8 cellular contexts compared by ENCODE assay signal in the genomic region with DNA sequence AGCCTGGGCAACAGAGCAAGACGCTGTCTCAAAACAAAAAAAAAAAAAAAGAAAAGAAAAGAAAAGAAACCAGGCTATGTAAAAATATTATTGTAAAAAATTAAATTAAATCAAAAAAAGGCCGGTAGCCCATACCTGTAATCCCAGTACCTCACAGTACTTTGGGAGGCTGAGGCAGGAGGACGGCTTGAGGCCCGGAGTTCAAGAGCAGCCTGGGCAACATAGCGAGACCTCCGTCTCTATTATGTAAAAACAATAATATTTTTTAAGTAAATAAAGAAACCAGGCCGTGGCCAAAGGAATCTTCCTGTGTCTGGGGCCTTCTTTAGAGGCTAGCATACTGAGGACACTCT. TPM values are rescaled to one million over a fixed set of nuclear protein-coding genes. Genes with fewer than 3 reads are reported as not detected.
DNase-seq lines count a peak whose midpoint lies in the region; ATAC-seq, FAIRE-seq and TF ChIP-seq lines count a peak whose summit lies in the region.

No MANE protein-coding gene starts in this region.

- H3K4me3 Mint-ChIP-seq in CD4-positive, alpha-beta memory T cell: peak overlapping the region; percentile 92 to 97 (median 96)

- no peaks in the 10 kb centered on the region for H3K9me2 ChIP-seq in PC-9 (ENCODE audit: insufficient read depth)

- POLR2A ChIA-PET in CD4-positive, alpha-beta memory T cell (lab: Charles Lee; ENCODE audit: partially characterized antibody): interaction anchor here (0.7 to 5.7 kb wide), 9 partner anchors 8 to 186 kb away, joined by 3 to 61 read pairs (median 9); partner anchors contain the start of genes POLR2I, TBCB, THAP8 and ZNF146
- POLR2A ChIA-PET in PC-9 (lab: Charles Lee; ENCODE audit: unreplicated experiment): interaction anchor here (0.6 to 1.0 kb wide), 3 partner anchors 11 to 632 kb away, joined by 3 to 6 read pairs (median 5); no protein-coding TSS in a partner anchor
- POLR2A ChIA-PET in endothelial cell of umbilical vein (lab: Charles Lee): interaction anchor here (1.3 kb wide), 1 partner anchor 11 kb away, joined by 5 read pairs; no protein-coding TSS in a partner anchor

- TF ChIP-seq CTCF in PC-9 (conservative IDR thresholded peaks at IDR 0.05) (no peak), endothelial cell of umbilical vein (IDR thresholded peaks at IDR 0.05; ENCODE audit: extremely low read depth in 1 of 2, insufficient read depth in 1 of 2, low read depth in 1 of 2, low read length in 2 of 2) (no peak), neutrophil (IDR thresholded peaks at IDR 0.05) (no peak)

- DNase-seq in CD4-positive, alpha-beta memory T cell: no peak
- DNase-seq in PC-9 (no peak), endothelial cell of umbilical vein (ENCODE audit: low read depth, low spot score) (no peak), globus pallidus (ENCODE audit: low spot score) (no peak), NCI-H1092 (lab: John Stamatoyannopoulos, UW) (no peak)

- peak overlapping the region; percentile 90 for H2AFZ ChIP-seq in PC-9
- H2AFZ ChIP-seq in endothelial cell of umbilical vein (ENCODE audit: low read depth, low read length): peak overlapping the region; percentile 90

- BruUV-seq in PC-9 (replicated peaks; lab: Mats Ljungman, UMichigan): no TSS peak
- BruUV-seq in endothelial cell of umbilical vein (replicated peaks; lab: Mats Ljungman, UMichigan): no TSS peak

- FAIRE-seq in endothelial cell of umbilical vein (lab: Jason Lieb, UNC): no peak

- H3F3A ChIP-seq in PC-9 (ENCODE audit: insufficient read depth, low read depth): peaks cover 57% of the 10 kb centered on the region

- H3K36me3 Mint-ChIP-seq in CD4-positive, alpha-beta memory T cell: peaks cover 13 to 25% of the 10 kb centered on the region in 2 donors

- dilution Hi-C loops in endothelial cell of umbilical vein (cut with MboI; ENCODE audit: extremely low pct_ligation_motif_present, low sequenced_read_pairs): no loop called here

- H3K4me1 Mint-ChIP-seq in CD4-positive, alpha-beta memory T cell: peaks cover 12 to 31% (median 23%) of the 10 kb centered on the region in 4 donors

- peak overlapping the region; percentile 70 to 97 (median 95) for H3K27ac Mint-ChIP-seq in CD4-positive, alpha-beta memory T cell

- H3K9ac ChIP-seq in endothelial cell of umbilical vein (replicated peaks; ENCODE audit: extremely low read depth, insufficient read depth, low read length): peak overlapping the region; percentile 99

- H3K4me2 ChIP-seq in PC-9 (peak overlapping the region; percentile 77), endothelial cell of umbilical vein (ENCODE audit: insufficient read depth, low read length) (peak overlapping the region; percentile 84)

- ATAC-seq in GM21367 (IDR thresholded peaks at IDR 0.05; ENCODE audit: unreplicated experiment) (no peak), HG03135 (IDR thresholded peaks at IDR 0.05; ENCODE audit: unreplicated experiment) (no peak)

- H3K9me3 Mint-ChIP-seq in CD4-positive, alpha-beta memory T cell: peaks cover 0 to 3% (median 0%) of the 10 kb centered on the region in 8 donors

- TF ChIP-seq POLR2A in endothelial cell of umbilical vein (IDR thresholded peaks at IDR 0.05; ENCODE audit: low read depth, low read length): no peak

- no peaks in the 10 kb centered on the region for H3K27me3 Mint-ChIP-seq in CD4-positive, alpha-beta memory T cell

- peak overlapping the region; percentile 88 for H3K27ac ChIP-seq in CD4-positive, alpha-beta memory T cell (ENCODE audit: low read depth, low read length)
- H3K27ac ChIP-seq in PC-9 (peak overlapping the region; percentile 96), endothelial cell of umbilical vein (ENCODE audit: insufficient read depth, low read depth, low read length) (peak overlapping the region; percentile 73), neutrophil (peak overlapping the region; percentile 92)

- CTCF ChIA-PET in CD4-positive, alpha-beta memory T cell (lab: Charles Lee; ENCODE audit: partially characterized antibody): interaction anchor here (0.5 to 6.1 kb wide), 2 partner anchors 11 to 1695 kb away, joined by 4 to 50 read pairs; no protein-coding TSS in a partner anchor
- CTCF ChIA-PET in PC-9 (lab: Charles Lee) (no interaction called here), endothelial cell of umbilical vein (lab: Charles Lee) (interaction anchor here (0.7 to 2.1 kb wide), 5 partner anchors 9 to 79 kb away, joined by 3 to 18 read pairs (median 6); partner anchors contain the start of gene POLR2I)

- intact Hi-C loops in CD4-positive, alpha-beta memory T cell (cut with micrococcal nuclease): loop anchor here (1.0 kb wide), 2 partner anchors 24 to 31 kb away; partner anchors contain the start of gene TBCB
- intact Hi-C loops in PC-9 (cut with micrococcal nuclease; ENCODE audit: unreplicated experiment) (loop anchor here (1.0 kb wide), 2 partner anchors 11 to 24 kb away; partner anchors contain the start of gene TBCB), endothelial cell of umbilical vein (cut with micrococcal nuclease) (loop anchor here (1.0 to 2.0 kb wide), 2 partner anchors 76 to 85 kb away; partner anchors contain the start of genes THAP8, WDR62, ZNF146 and ZNF565)

- no peaks in the 10 kb centered on the region for H3K27me3 ChIP-seq in CD4-positive, alpha-beta memory T cell (ENCODE audit: insufficient read depth, low read length)
- no peaks in the 10 kb centered on the region for H3K27me3 ChIP-seq in PC-9 (ENCODE audit: insufficient read depth, low read depth)
- no peaks in the 10 kb centered on the region for H3K27me3 ChIP-seq in endothelial cell of umbilical vein (ENCODE audit: control insufficient read depth in 2 of 2, insufficient read depth in 2 of 2, low read length in 2 of 2)
- H3K27me3 ChIP-seq in neutrophil: no peaks in the 10 kb centered on the region

- H3K4me3 ChIP-seq in CD4-positive, alpha-beta memory T cell (ENCODE audit: low read length in 2 of 2): peak overlapping the region; percentile 74 to 84
- peak overlapping the region; percentile 98; the same call in 1 of the 2 replicates for H3K4me3 ChIP-seq in PC-9
- H3K4me3 ChIP-seq in endothelial cell of umbilical vein (replicated peaks in 1 of 3; ENCODE audit: insufficient read depth in 1 of 3, low read depth in 1 of 3, low read length in 3 of 3): peak overlapping the region; percentile 89 to 97 (median 91)
- H3K4me3 ChIP-seq in neutrophil (ENCODE audit: low read depth in 1 of 2, low read length in 1 of 2): peak overlapping the region; percentile 76 to 92

- H4K20me1 ChIP-seq in PC-9 (ENCODE audit: insufficient read depth) (peaks cover 23% of the 10 kb centered on the region), endothelial cell of umbilical vein (replicated peaks; ENCODE audit: control insufficient read depth, extremely low read depth, insufficient read depth, low read length) (no peaks in the 10 kb centered on the region)

- H3K36me3 ChIP-seq in CD4-positive, alpha-beta memory T cell (ENCODE audit: insufficient read depth, low read length): peaks cover 15% of the 10 kb centered on the region
- H3K36me3 ChIP-seq in PC-9 (ENCODE audit: low read depth): peaks cover 19% of the 10 kb centered on the region; the same call in 1 of the 2 replicates
- H3K36me3 ChIP-seq in endothelial cell of umbilical vein (ENCODE audit: control insufficient read depth in 2 of 2, extremely low read depth in 1 of 2, insufficient read depth in 2 of 2, low read length in 2 of 2): peaks cover 8 to 13% of the 10 kb centered on the region in 2 experiments
- peaks cover 15% of the 10 kb centered on the region for H3K36me3 ChIP-seq in neutrophil

- H3K9me1 ChIP-seq in endothelial cell of umbilical vein (replicated peaks; ENCODE audit: control insufficient read depth, extremely low read depth, insufficient read depth, low read length): no peaks in the 10 kb centered on the region

- peaks cover 15% of the 10 kb centered on the region for H3K4me1 ChIP-seq in CD4-positive, alpha-beta memory T cell (ENCODE audit: insufficient read depth, low read length)
- peaks cover 54% of the 10 kb centered on the region for H3K4me1 ChIP-seq in PC-9 (replicated peaks; ENCODE audit: insufficient read depth)
- peaks cover 20% of the 10 kb centered on the region for H3K4me1 ChIP-seq in endothelial cell of umbilical vein (ENCODE audit: control insufficient read depth, extremely low read depth, insufficient read depth, low read length)
- peaks cover 16 to 24% of the 10 kb centered on the region in 2 experiments for H3K4me1 ChIP-seq in neutrophil (ENCODE audit: control insufficient read depth in 1 of 2, insufficient read depth in 1 of 2, low read depth in 1 of 2, low read length in 1 of 2)

- H3K79me2 ChIP-seq in PC-9 (ENCODE audit: low read depth) (peaks cover 43% of the 10 kb centered on the region), endothelial cell of umbilical vein (ENCODE audit: control insufficient read depth, insufficient read depth, low read length) (peaks cover 21% of the 10 kb centered on the region)

- no peaks in the 10 kb centered on the region for H3K9me3 ChIP-seq in CD4-positive, alpha-beta memory T cell (ENCODE audit: control insufficient read depth in 1 of 2, low read length in 2 of 2)
- H3K9me3 ChIP-seq in PC-9 (ENCODE audit: insufficient read depth, low read depth) (no peaks in the 10 kb centered on the region), endothelial cell of umbilical vein (replicated peaks; ENCODE audit: control insufficient read depth, insufficient read depth, low read length) (no peaks in the 10 kb centered on the region), neutrophil (no peaks in the 10 kb centered on the region)

RNA-seq across cellular contexts. Expression of gene CAPNS1, which starts 0.8 kb away (rescaled TPM):
- 100 to 1,000 TPM; 255 to 259 TPM for total RNA-seq in CD4-positive, alpha-beta memory T cell
- polyA plus RNA-seq in CD4-positive, alpha-beta memory T cell: 100 to 1,000 TPM; 123 to 184 TPM
- total RNA-seq in PC-9 (2021) (1,014 and 1,177 TPM in 2 replicates), endothelial cell of umbilical vein (722 and 777 TPM in 2 replicates)
- 1,095 and 1,235 TPM in 2 replicates for polyA plus RNA-seq in endothelial cell of umbilical vein
- 597 and 686 TPM in 2 replicates for polyA plus RNA-seq in endothelial cell of umbilical vein (2011; cell fraction: cytosol; rRNA removed)
- 283 and 291 TPM in 2 replicates for polyA plus RNA-seq in endothelial cell of umbilical vein (2011; cell fraction: nucleus; rRNA removed)
- 944 and 949 TPM in 2 replicates for polyA plus RNA-seq in endothelial cell of umbilical vein (2012)
- 761 and 795 TPM in 2 replicates for polyA minus RNA-seq in endothelial cell of umbilical vein
- polyA minus RNA-seq in endothelial cell of umbilical vein (2011; cell fraction: cytosol; rRNA and poly(A)+ RNA removed): 344 TPM
- polyA minus RNA-seq in endothelial cell of umbilical vein (2011; cell fraction: nucleus; rRNA and poly(A)+ RNA removed): 98.2 and 103 TPM in 2 replicates

RNA-seq across cellular contexts. Expression of gene COX7A1, which starts 13.2 kb away (rescaled TPM):
- not detected for total RNA-seq in CD4-positive, alpha-beta memory T cell
- polyA plus RNA-seq in CD4-positive, alpha-beta memory T cell: not detected
- total RNA-seq in PC-9 (2021) (not detected in 2 replicates), endothelial cell of umbilical vein (26.8 and 35.2 TPM in 2 replicates)
- 10.6 and 11.6 TPM in 2 replicates for polyA plus RNA-seq in endothelial cell of umbilical vein
- 9.1 and 10.2 TPM in 2 replicates for polyA plus RNA-seq in endothelial cell of umbilical vein (2011; cell fraction: cytosol; rRNA removed)
- polyA plus RNA-seq in endothelial cell of umbilical vein (2011; cell fraction: nucleus; rRNA removed): 2.4 and 3.4 TPM in 2 replicates
- polyA plus RNA-seq in endothelial cell of umbilical vein (2012): 23.4 and 38.0 TPM in 2 replicates
- polyA minus RNA-seq in endothelial cell of umbilical vein: 15.8 and 33.2 TPM in 2 replicates
- not detected for polyA minus RNA-seq in endothelial cell of umbilical vein (2011; cell fraction: cytosol; rRNA and poly(A)+ RNA removed)
- 1.1 TPM in 1 of 2 replicates, not detected in the other for polyA minus RNA-seq in endothelial cell of umbilical vein (2011; cell fraction: nucleus; rRNA and poly(A)+ RNA removed)

RNA-seq across cellular contexts. Expression of gene TBCB, which starts 23.8 kb away (rescaled TPM):
- 100 to 1,000 TPM; 148 TPM for total RNA-seq in CD4-positive, alpha-beta memory T cell
- 100 to 1,000 TPM; 256 to 308 TPM for polyA plus RNA-seq in CD4-positive, alpha-beta memory T cell
- total RNA-seq in PC-9 (2021) (126 and 150 TPM in 2 replicates), endothelial cell of umbilical vein (178 and 190 TPM in 2 replicates)
- polyA plus RNA-seq in endothelial cell of umbilical vein: 363 and 364 TPM in 2 replicates
- 252 and 263 TPM in 2 replicates for polyA plus RNA-seq in endothelial cell of umbilical vein (2011; cell fraction: cytosol; rRNA removed)
- 142 and 143 TPM in 2 replicates for polyA plus RNA-seq in endothelial cell of umbilical vein (2011; cell fraction: nucleus; rRNA removed)
- polyA plus RNA-seq in endothelial cell of umbilical vein (2012): 295 and 325 TPM in 2 replicates
- 134 and 161 TPM in 2 replicates for polyA minus RNA-seq in endothelial cell of umbilical vein
- 60.9 TPM for polyA minus RNA-seq in endothelial cell of umbilical vein (2011; cell fraction: cytosol; rRNA and poly(A)+ RNA removed)
- 25.8 and 27.2 TPM in 2 replicates for polyA minus RNA-seq in endothelial cell of umbilical vein (2011; cell fraction: nucleus; rRNA and poly(A)+ RNA removed)

RNA-seq across cellular contexts. Expression of gene POLR2I, which starts 24.4 kb away (rescaled TPM):
- total RNA-seq in CD4-positive, alpha-beta memory T cell: 10 to 100 TPM; 52.4 to 55.0 TPM
- 100 to 1,000 TPM; 146 to 163 TPM for polyA plus RNA-seq in CD4-positive, alpha-beta memory T cell
- total RNA-seq in PC-9 (2021): 92.2 and 131 TPM in 2 replicates
- 63.3 and 64.8 TPM in 2 replicates for total RNA-seq in endothelial cell of umbilical vein
- 53.0 and 89.7 TPM in 2 replicates for polyA plus RNA-seq in endothelial cell of umbilical vein
- 48.2 and 76.5 TPM in 2 replicates for polyA plus RNA-seq in endothelial cell of umbilical vein (2011; cell fraction: cytosol; rRNA removed)
- polyA plus RNA-seq in endothelial cell of umbilical vein (2011; cell fraction: nucleus; rRNA removed): 21.2 and 24.8 TPM in 2 replicates
- polyA plus RNA-seq in endothelial cell of umbilical vein (2012): 118 and 122 TPM in 2 replicates
- 92.3 and 118 TPM in 2 replicates for polyA minus RNA-seq in endothelial cell of umbilical vein
- polyA minus RNA-seq in endothelial cell of umbilical vein (2011; cell fraction: cytosol; rRNA and poly(A)+ RNA removed): 159 TPM
- 22.9 and 27.1 TPM in 2 replicates for polyA minus RNA-seq in endothelial cell of umbilical vein (2011; cell fraction: nucleus; rRNA and poly(A)+ RNA removed)

RNA-seq across cellular contexts. Expression of gene OVOL3, which starts 28.2 kb away (rescaled TPM):
- not detected for total RNA-seq in CD4-positive, alpha-beta memory T cell
- polyA plus RNA-seq in CD4-positive, alpha-beta memory T cell: not detected
- total RNA-seq in PC-9 (2021) (not detected in 2 replicates), endothelial cell of umbilical vein (not detected in 2 replicates)
- not detected in 2 replicates for polyA plus RNA-seq in endothelial cell of umbilical vein
- not detected in 2 replicates for polyA plus RNA-seq in endothelial cell of umbilical vein (2011; cell fraction: cytosol; rRNA removed)
- polyA plus RNA-seq in endothelial cell of umbilical vein (2011; cell fraction: nucleus; rRNA removed): not detected in 2 replicates
- not detected in 2 replicates for polyA plus RNA-seq in endothelial cell of umbilical vein (2012)
- not detected in 2 replicates for polyA minus RNA-seq in endothelial cell of umbilical vein
- not detected for polyA minus RNA-seq in endothelial cell of umbilical vein (2011; cell fraction: cytosol; rRNA and poly(A)+ RNA removed)
- polyA minus RNA-seq in endothelial cell of umbilical vein (2011; cell fraction: nucleus; rRNA and poly(A)+ RNA removed): not detected in 2 replicates

Comparison
In these comparisons a context has a peak if more than half of its experiments do, and no peak if none do; other contexts are left out.
1. RNA of gene COX7A1, which starts 13.2 kb away (total RNA-seq): 26.8 to 35.2 TPM in endothelial cell of umbilical vein; not detected in CD4-positive, alpha-beta memory T cell and not detected in PC-9; every median in the first group is over 10 times any median in the second.
2. Peak in every context shown above with its lines, with median percentiles within 50 percentile points of each other: H3K27ac ChIP-seq and H3K4me3 ChIP-seq.